Comparison of ENCODE assay signal across 15 cellular contexts in the genomic region with DNA sequence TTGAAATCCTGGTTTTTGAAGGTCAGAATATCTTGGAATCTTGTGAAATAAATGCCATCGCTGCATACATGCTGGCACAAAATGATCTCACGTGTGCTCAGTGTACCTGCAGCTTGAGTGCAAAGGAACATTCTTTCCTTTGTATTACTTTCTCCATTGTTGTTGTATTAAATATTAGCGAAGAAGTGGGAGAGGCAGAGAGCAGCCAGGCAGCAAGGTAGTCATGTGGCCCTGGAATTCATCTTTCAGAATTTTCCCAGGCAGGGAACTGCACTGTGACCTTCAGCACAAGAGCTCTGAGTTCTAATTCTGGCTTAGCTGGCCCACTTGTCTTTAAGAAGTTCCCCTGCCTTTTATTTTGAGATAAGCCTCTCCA.
DNase-seq lines count a peak whose midpoint lies in the region; ATAC-seq and TF ChIP-seq lines count a peak whose summit lies in the region.
"Had no signal": no experiment of that assay in that cellular context is flagged by ENCODE, and none has a peak within 500 bp of the region (broad histone marks: within the 10 kb centered on the region; RNA-seq: fewer than 3 reads in every experiment).

No MANE protein-coding gene starts in this region.

- CTCF ChIA-PET in MCF 10A (lab: Yijun Ruan, JAX), result interaction anchor here (0.8 to 2.2 kb wide), 3 partner anchors 9 to 101 kb away, joined by 3 to 8 read pairs (median 8); no protein-coding TSS in a partner anchor

- ATAC-seq in activated T-helper 17 cell treated with anti-CD3 and anti-CD28 coated beads, Interleukin-2, amount 50 U/mL, for 72 hours (replicated peaks), result no peak
- ATAC-seq: HCT116 had no signal

- DNase-seq in MCF 10A (ENCODE audit: unreplicated experiment) (no peak), breast epithelium (ENCODE audit: low spot score in 2 of 2) (no peak), immature natural killer cell (no peak), stomach (no peak), NCI-H128 (lab: John Stamatoyannopoulos, UW; ENCODE audit: unreplicated experiment) (no peak), SIG-M5 treated with dmso at 0.1 percent for 504 hours (lab: John Stamatoyannopoulos, UW; ENCODE audit: unreplicated experiment) (no peak), 8988T (no peak)
- DNase-seq: activated CD4-positive, alpha-beta T cell treated with anti-CD3 and anti-CD28 coated beads, Interleukin-2, amount 10 ng/mL, durations not matched to agents 7 days and 5 days; activated effector memory CD4-positive, alpha-beta T cell treated with Interleukin-2 at 50 U/mL for 16 hours; DMS153; NCI-H2081 treated with DMSO at 0.1 percent for 48 hours; occipital lobe had no signal

- TF ChIP-seq EP300 in stomach (IDR thresholded peaks at IDR 0.05), result no peak

- POLR2A ChIA-PET in MCF 10A (lab: Yijun Ruan, JAX), result interaction anchor here (0.7 to 3.9 kb wide), 8 partner anchors 9 to 232 kb away, joined by 3 to 29 read pairs (median 5); a partner anchor contains a TSS

- TF ChIP-seq POLR2A in breast epithelium (IDR thresholded peaks at IDR 0.05) (no peak), stomach (IDR thresholded peaks at IDR 0.05) (no peak)

- no TSS peak for BruUV-seq in MCF 10A (replicated peaks; lab: Mats Ljungman, UMichigan)

- whole genome bisulfite sequencing in stomach, 5 donors, result 40 to 77% (median 59%) methylated on average over 3 of the region's 3 CpGs

- intact Hi-C loops in MCF 10A (cut with micrococcal nuclease) (no loop called here), breast epithelium (cut with DNase I; ENCODE audit: low total_unique reads) (loop anchor here (10.0 kb wide), 2 partner anchors 268 to 368 kb away; no protein-coding TSS in a partner anchor), stomach (cut with DNase I; ENCODE audit: low total_unique reads) (loop anchor here (10.0 kb wide), 1 partner anchor 268 kb away; no protein-coding TSS in a partner anchor)

- H3K4me1 ChIP-seq in breast epithelium (peaks cover 0 to 3% of the 10 kb centered on the region in 2 donors), stomach (peaks cover 23 to 65% (median 27%) of the 10 kb centered on the region in 4 donors)

- H3K36me3 Mint-ChIP-seq in MCF 10A (ENCODE audit: insufficient read depth, unreplicated experiment) (peaks cover 10% of the 10 kb centered on the region), immature natural killer cell (peaks cover 21 to 40% (median 26%) of the 10 kb centered on the region in 3 donors)
- H3K36me3 Mint-ChIP-seq in activated T-helper 17 cell treated with anti-CD3 and anti-CD28 coated beads, Interleukin-2, amount 50 U/mL, for 72 hours (ENCODE audit: low read depth), result peaks cover 100% of the 10 kb centered on the region

- H3K27me3 Mint-ChIP-seq in MCF 10A (ENCODE audit: insufficient read depth, unreplicated experiment) (no peaks in the 10 kb centered on the region), immature natural killer cell (ENCODE audit: low read depth in 3 of 3) (peaks cover 9 to 46% (median 42%) of the 10 kb centered on the region in 3 donors)
- H3K27me3 Mint-ChIP-seq in activated T-helper 17 cell treated with anti-CD3 and anti-CD28 coated beads, Interleukin-2, amount 50 U/mL, for 72 hours, result no peaks in the 10 kb centered on the region
- H3K27me3 Mint-ChIP-seq: activated CD4-positive, alpha-beta T cell treated with anti-CD3 and anti-CD28 coated beads, Interleukin-2, amount 10 ng/mL, durations not matched to agents 7 days and 5 days had no signal

- H3K4me3 ChIP-seq in breast epithelium (no peak overlapping the region), stomach (no peak overlapping the region)

- H3K27me3 ChIP-seq in breast epithelium (no peaks in the 10 kb centered on the region), stomach (no peaks in the 10 kb centered on the region)

- H3K27ac Mint-ChIP-seq in MCF 10A (ENCODE audit: low read depth, unreplicated experiment), result peak overlapping the region; percentile 90
- peak overlapping the region; percentile 18 for H3K27ac Mint-ChIP-seq in activated T-helper 17 cell treated with anti-CD3 and anti-CD28 coated beads, Interleukin-2, amount 50 U/mL, for 72 hours
- H3K27ac Mint-ChIP-seq in immature natural killer cell, result peak overlapping the region in 5 of 6 donors; percentile 84 to 97 (median 95)
- H3K27ac Mint-ChIP-seq: T-helper 2 cell treated with Interferon-gamma antibody and Interleukin-4, amounts not matched to agents 5 μg/mL and 100 μg/mL, for 36 hours had no signal

- peaks cover 47% of the 10 kb centered on the region for H3K4me1 Mint-ChIP-seq in MCF 10A (ENCODE audit: insufficient read depth, unreplicated experiment)
- peaks cover 60% of the 10 kb centered on the region for H3K4me1 Mint-ChIP-seq in activated T-helper 17 cell treated with anti-CD3 and anti-CD28 coated beads, Interleukin-2, amount 50 U/mL, for 72 hours
- H3K4me1 Mint-ChIP-seq in immature natural killer cell, result peaks cover 72 to 97% of the 10 kb centered on the region in 2 donors

- H3K9me3 Mint-ChIP-seq in MCF 10A (ENCODE audit: unreplicated experiment), result no peaks in the 10 kb centered on the region
- H3K9me3 Mint-ChIP-seq in activated T-helper 17 cell treated with anti-CD3 and anti-CD28 coated beads, Interleukin-2, amount 50 U/mL, for 72 hours, result no peaks in the 10 kb centered on the region
- no peaks in the 10 kb centered on the region for H3K9me3 Mint-ChIP-seq in immature natural killer cell

- H3K36me3 ChIP-seq in breast epithelium (no peaks in the 10 kb centered on the region), stomach (no peaks in the 10 kb centered on the region)

- TF ChIP-seq CTCF in MCF 10A (IDR thresholded peaks at IDR 0.05; ENCODE audit: unreplicated experiment), result no peak
- no peak for TF ChIP-seq CTCF in breast epithelium (IDR thresholded peaks at IDR 0.05)
- no peak for TF ChIP-seq CTCF in stomach (IDR thresholded peaks at IDR 0.05)

- H3K9me3 ChIP-seq in breast epithelium, result no peaks in the 10 kb centered on the region
- no peaks in the 10 kb centered on the region for H3K9me3 ChIP-seq in stomach

- H3K4me3 Mint-ChIP-seq in MCF 10A (ENCODE audit: unreplicated experiment) (no peak overlapping the region), immature natural killer cell (no peak overlapping the region)
- H3K4me3 Mint-ChIP-seq in activated T-helper 17 cell treated with anti-CD3 and anti-CD28 coated beads, Interleukin-2, amount 50 U/mL, for 72 hours, result no peak overlapping the region
- H3K4me3 Mint-ChIP-seq: activated CD4-positive, alpha-beta T cell treated with anti-CD3 and anti-CD28 coated beads, Interleukin-2, amount 10 ng/mL, durations not matched to agents 7 days and 5 days; T-helper 2 cell treated with Interferon-gamma antibody and Interleukin-4, amounts not matched to agents 5 μg/mL and 100 μg/mL, for 36 hours had no signal

- no peak overlapping the region for H3K27ac ChIP-seq in breast epithelium
- H3K27ac ChIP-seq in stomach, result peak overlapping the region in 4 of 5 donors; percentile 61 to 76 (median 68)

Comparison
In these comparisons a context has a peak if more than half of its experiments do, and no peak if none do; other contexts are left out.
1. H3K27ac Mint-ChIP-seq: peak in every context shown above with its lines; median percentile 95 in immature natural killer cell; 90 in MCF 10A; 18 in activated T-helper 17 cell treated with anti-CD3 and anti-CD28 coated beads, Interleukin-2, amount 50 U/mL, for 72 hours.
2. H3K27ac ChIP-seq: peak in stomach (4 of 5); none in breast epithelium (0 of 2).